21 cellular contexts compared by ENCODE assay signal in genomic region chrX:9343971-9344370, GRCh38.
"Had no signal": no experiment of that assay in that cellular context is flagged by ENCODE, and none has a peak within 500 bp of the region (broad histone marks: within the 10 kb centered on the region; RNA-seq: fewer than 3 reads in every experiment).

No MANE protein-coding gene starts in this region.

- H3K4me3 ChIP-seq: gastrocnemius medialis, mucosa of descending colon, spleen, testis, transverse colon had no signal

- H3K27me3 ChIP-seq: gastrocnemius medialis, spleen, testis, transverse colon had no signal

- H3K4me3 Mint-ChIP-seq: stimulated activated memory B cell treated with anti-CD40 and anti-IgM and Interleukin-4, amounts not matched to agents 10 μg/mL and 1 μg/mL and 100 μg/mL, for 72 hours; stimulated activated naive CD8-positive, alpha-beta T cell treated with anti-CD3 and anti-CD28 coated beads, Interleukin-15, Interleukin-2, amounts not matched to agents 100 ng/mL and 50 ng/mL, for 24 hours had no signal

- ATAC-seq: esophagus mucosa; gastrocnemius medialis; left lobe of liver; mucosa of descending colon; naive thymus-derived CD8-positive, alpha-beta T cell; sciatic nerve; stimulated activated memory B cell treated with anti-CD40 and anti-IgM and Interleukin-4, amounts not matched to agents 10 μg/mL and 1 μg/mL and 100 μg/mL, for 72 hours had no signal

- DNase-seq: cortex of kidney; dorsolateral prefrontal cortex; effector CD8-positive, alpha-beta T cell; gastrocnemius medialis; glutamatergic neuron; islet precursor cell; mammary epithelial cell; mucosa of descending colon; naive thymus-derived CD8-positive, alpha-beta T cell; spleen; stimulated activated CD4-positive, alpha-beta T cell treated with anti-CD3 and anti-CD28 coated beads, Interleukin-15, amount 100 ng/mL, for 24 hours; stimulated activated CD4-positive, alpha-beta T cell treated with anti-CD3 and anti-CD28 coated beads, Interleukin-1b, Interleukin-23, amount 100 ng/mL, for 48 hours; stimulated activated CD4-positive, alpha-beta T cell treated with anti-CD3 and anti-CD28 coated beads, Interleukin-4, amount 100 ng/mL, for 24 hours; testis; transverse colon had no signal

- H3K27ac Mint-ChIP-seq: stimulated activated memory B cell treated with anti-CD40 and anti-IgM and Interleukin-4, amounts not matched to agents 10 μg/mL and 1 μg/mL and 100 μg/mL, for 72 hours; stimulated activated naive CD8-positive, alpha-beta T cell treated with anti-CD3 and anti-CD28 coated beads, Interleukin-15, Interleukin-2, amounts not matched to agents 100 ng/mL and 50 ng/mL, for 24 hours had no signal

- H3K4me1 ChIP-seq: parathyroid adenoma had no signal

- H3K27me3 Mint-ChIP-seq: naive thymus-derived CD8-positive, alpha-beta T cell; stimulated activated memory B cell treated with anti-CD40 and anti-IgM and Interleukin-4, amounts not matched to agents 10 μg/mL and 1 μg/mL and 100 μg/mL, for 72 hours; stimulated activated naive CD8-positive, alpha-beta T cell treated with anti-CD3 and anti-CD28 coated beads, Interleukin-15, Interleukin-2, amounts not matched to agents 100 ng/mL and 50 ng/mL, for 24 hours had no signal

- H3K9me3 ChIP-seq: gastrocnemius medialis, mucosa of descending colon, spleen, testis, transverse colon had no signal

- H3K36me3 ChIP-seq: gastrocnemius medialis, spleen, transverse colon had no signal

- H3K36me3 Mint-ChIP-seq: naive thymus-derived CD8-positive, alpha-beta T cell; stimulated activated memory B cell treated with anti-CD40 and anti-IgM and Interleukin-4, amounts not matched to agents 10 μg/mL and 1 μg/mL and 100 μg/mL, for 72 hours had no signal

- H3K9me3 Mint-ChIP-seq: stimulated activated memory B cell treated with anti-CD40 and anti-IgM and Interleukin-4, amounts not matched to agents 10 μg/mL and 1 μg/mL and 100 μg/mL, for 72 hours; stimulated activated naive CD8-positive, alpha-beta T cell treated with anti-CD3 and anti-CD28 coated beads, Interleukin-15, Interleukin-2, amounts not matched to agents 100 ng/mL and 50 ng/mL, for 24 hours had no signal

- H3K27ac ChIP-seq: gastrocnemius medialis, parathyroid adenoma, spleen, testis had no signal
